Comparison of ENCODE assay signal across 17 cellular contexts in genomic region chr12:212383-212798, GRCh38. TPM values are rescaled to one million over a fixed set of nuclear protein-coding genes. Genes with fewer than 3 reads are reported as not detected.
DNase-seq lines count a peak whose midpoint lies in the region; TF ChIP-seq lines count a peak whose summit lies in the region.
"Had no signal": no experiment of that assay in that cellular context is flagged by ENCODE, and none has a peak within 500 bp of the region (broad histone marks: within the 10 kb centered on the region; RNA-seq: fewer than 3 reads in every experiment).

No MANE protein-coding gene starts in this region.

- H3K27ac Mint-ChIP-seq in activated naive CD8-positive, alpha-beta T cell treated with anti-CD3 and anti-CD28 coated beads for 36 hours: no peak overlapping the region

- H3K4me2 ChIP-seq in MM.1S (ENCODE audit: low read depth, low read length) (peak overlapping the region; percentile 61), mesenchymal stem cell (ENCODE audit: low read length, poor library complexity, severe bottlenecking) (peak overlapping the region; percentile 24)
- H3K4me2 ChIP-seq: PC-9 had no signal

- H3K9me2 ChIP-seq in MM.1S (replicated peaks; ENCODE audit: insufficient read depth, low read length): no peaks in the 10 kb centered on the region

- H3K4me3 Mint-ChIP-seq in activated naive CD8-positive, alpha-beta T cell treated with anti-CD3 and anti-CD28 coated beads for 36 hours: no peak overlapping the region

- no peak overlapping the region for H3K9ac ChIP-seq in MM.1S (ENCODE audit: low read length)
- no peak overlapping the region for H3K9ac ChIP-seq in mesenchymal stem cell (ENCODE audit: low read length)

- no peaks in the 10 kb centered on the region for H3F3A ChIP-seq in MM.1S (ENCODE audit: insufficient read depth, low read length)

- no peaks in the 10 kb centered on the region for H3K79me2 ChIP-seq in MM.1S (ENCODE audit: low read length)

- H4K20me1 ChIP-seq in MM.1S (ENCODE audit: insufficient read depth, low read length): no peaks in the 10 kb centered on the region

- H3K23ac ChIP-seq in mesenchymal stem cell (ENCODE audit: low read length in 2 of 2): no peak overlapping the region

- no peaks in the 10 kb centered on the region for H3K36me3 ChIP-seq in MM.1S (replicated peaks; ENCODE audit: insufficient read depth, low read length)
- H3K36me3 ChIP-seq in mesenchymal stem cell (ENCODE audit: control insufficient read depth in 1 of 2, insufficient read depth in 2 of 2, low read depth in 1 of 2, low read length in 2 of 2): no peaks in the 10 kb centered on the region
- H3K36me3 ChIP-seq: gastrocnemius medialis had no signal

- no peaks in the 10 kb centered on the region for H3K79me1 ChIP-seq in mesenchymal stem cell (replicated peaks; ENCODE audit: low read length, poor library complexity, severe bottlenecking)

- H3K27me3 ChIP-seq in MM.1S (replicated peaks; ENCODE audit: insufficient read depth, low read length) (peaks cover 36% of the 10 kb centered on the region; the same call in 1 of the 2 replicates), mesenchymal stem cell (ENCODE audit: control insufficient read depth in 1 of 2, insufficient read depth in 1 of 2, low read length in 2 of 2) (peaks cover 57 to 95% of the 10 kb centered on the region in 2 experiments)

- no peak overlapping the region for H2BK15ac ChIP-seq in mesenchymal stem cell (ENCODE audit: low read depth, poor library complexity, severe bottlenecking)

- H2BK12ac ChIP-seq in mesenchymal stem cell (ENCODE audit: low read length in 2 of 2): no peak overlapping the region

- no peaks in the 10 kb centered on the region for H3K9me3 ChIP-seq in MM.1S (replicated peaks; ENCODE audit: insufficient read depth, low read length)
- H3K9me3 ChIP-seq in mesenchymal stem cell (ENCODE audit: control insufficient read depth, low read length): no peaks in the 10 kb centered on the region
- H3K9me3 ChIP-seq: gastrocnemius medialis had no signal

- H3K18ac ChIP-seq in mesenchymal stem cell (ENCODE audit: low read depth in 1 of 2, low read length in 2 of 2): no peak overlapping the region

- peaks cover 34% of the 10 kb centered on the region for H3K27me3 Mint-ChIP-seq in activated naive CD8-positive, alpha-beta T cell treated with anti-CD3 and anti-CD28 coated beads for 36 hours

- H3K36me3 Mint-ChIP-seq in activated naive CD8-positive, alpha-beta T cell treated with anti-CD3 and anti-CD28 coated beads for 36 hours: no peaks in the 10 kb centered on the region

- no peak overlapping the region for H4K8ac ChIP-seq in mesenchymal stem cell (ENCODE audit: low read length)

- H3K4me3 ChIP-seq in MM.1S (ENCODE audit: low read length) (peak overlapping the region; percentile 16; the same call in 1 of the 2 replicates), mesenchymal stem cell (ENCODE audit: insufficient read depth in 1 of 2, low read depth in 1 of 2, low read length in 2 of 2) (no peak overlapping the region)
- H3K4me3 ChIP-seq: gastrocnemius medialis, PC-9 had no signal

- H3K4me1 ChIP-seq in MM.1S (ENCODE audit: low read length): peaks cover 6% of the 10 kb centered on the region
- H3K4me1 ChIP-seq in mesenchymal stem cell (ENCODE audit: control insufficient read depth, insufficient read depth, low read depth, low read length): peaks cover 23% of the 10 kb centered on the region
- H3K4me1 ChIP-seq: gastrocnemius medialis had no signal

- no peak overlapping the region for H2BK5ac ChIP-seq in mesenchymal stem cell (ENCODE audit: low read depth, low read length, poor library complexity, severe bottlenecking)

- H3K9me3 Mint-ChIP-seq in activated naive CD8-positive, alpha-beta T cell treated with anti-CD3 and anti-CD28 coated beads for 36 hours: no peaks in the 10 kb centered on the region

- no peak overlapping the region for H3K4ac ChIP-seq in mesenchymal stem cell (ENCODE audit: low read depth in 1 of 2, low read length in 2 of 2)

- no peak overlapping the region for H2AK5ac ChIP-seq in mesenchymal stem cell (ENCODE audit: low read length, severe bottlenecking)

- WGBS in mesenchymal stem cell: 91% methylated on average over 11 of the region's 11 CpGs

- H2AFZ ChIP-seq in MM.1S (ENCODE audit: low read length) (peak overlapping the region; percentile 5; the same call in 1 of the 2 replicates), mesenchymal stem cell (ENCODE audit: low read depth, low read length) (no peak overlapping the region)
- H2AFZ ChIP-seq: PC-9 had no signal

- H3K14ac ChIP-seq in mesenchymal stem cell (ENCODE audit: low read length in 2 of 2): no peak overlapping the region

- DNase-seq in AML-193 (lab: John Stamatoyannopoulos, UW): peak; percentile 10 to 28
- DNase-seq in MM.1S: peak; percentile 27
- DNase-seq in mesenchymal stem cell: no peak
- no peak for DNase-seq in LoVo (ENCODE audit: low spot score)
- no peak for DNase-seq in NCI-H2107 (lab: John Stamatoyannopoulos, UW)
- DNase-seq in DMS153 (lab: John Stamatoyannopoulos, UW): no peak
- no peak for DNase-seq in activated naive CD8-positive, alpha-beta T cell treated with anti-CD3 and anti-CD28 coated beads for 36 hours
- DNase-seq: Calu3; gastrocnemius medialis; KG1; NCI-H1694; PC-9; stimulated activated CD4-positive, alpha-beta T cell treated with anti-CD3 and anti-CD28 coated beads, Interleukin-4, amount 100 ng/mL, for 24 hours had no signal

- TF ChIP-seq CTCF in MM.1S (IDR thresholded peaks at IDR 0.05; ENCODE audit: low read length): no peak

- H4K91ac ChIP-seq in mesenchymal stem cell (ENCODE audit: low read length): no peak overlapping the region

- H3K27ac ChIP-seq in MM.1S (ENCODE audit: low read length) (no peak overlapping the region), angular gyrus (ENCODE audit: low read depth, low read length) (peak overlapping the region; percentile 12), mesenchymal stem cell (ENCODE audit: low read length, poor library complexity, severe bottlenecking) (no peak overlapping the region)
- H3K27ac ChIP-seq: gastrocnemius medialis, PC-9, VCaP had no signal

- H2BK120ac ChIP-seq in mesenchymal stem cell (ENCODE audit: low read depth, low read length): no peak overlapping the region

- H3K4me1 Mint-ChIP-seq in activated naive CD8-positive, alpha-beta T cell treated with anti-CD3 and anti-CD28 coated beads for 36 hours: peaks cover 9% of the 10 kb centered on the region

RNA-seq across cellular contexts. Expression of gene SLC6A12, which starts 1.6 kb away (rescaled TPM):
- 0.10 TPM for polyA plus RNA-seq in mesenchymal stem cell (2013, experiment 1 of 2)
- polyA plus RNA-seq in mesenchymal stem cell (2013, experiment 2 of 2): 0.08 TPM
- not detected for total RNA-seq in activated naive CD8-positive, alpha-beta T cell treated with anti-CD3 and anti-CD28 coated beads for 36 hours
- total RNA-seq: endothelial cell of umbilical vein, osteoblast, PC-9 had no signal
- polyA plus RNA-seq: endothelial cell of umbilical vein had no signal

RNA-seq across cellular contexts. Expression of gene SLC6A13, which starts 50.2 kb away (rescaled TPM):
- not detected for polyA plus RNA-seq in mesenchymal stem cell (2013, experiment 1 of 2)
- 0.04 TPM for polyA plus RNA-seq in mesenchymal stem cell (2013, experiment 2 of 2)
- total RNA-seq in activated naive CD8-positive, alpha-beta T cell treated with anti-CD3 and anti-CD28 coated beads for 36 hours: under 1 TPM; 0.40 to 0.64 TPM
- total RNA-seq: endothelial cell of umbilical vein, osteoblast, PC-9 had no signal

Comparison
In these comparisons a context has a peak if more than half of its experiments do, and no peak if none do; other contexts are left out.
1. DNase-seq: peak in AML-193 (2 of 2) and MM.1S (single experiment); none in mesenchymal stem cell (single experiment), LoVo (single experiment), NCI-H2107 (single experiment), DMS153 (single experiment) and activated naive CD8-positive, alpha-beta T cell treated with anti-CD3 and anti-CD28 coated beads for 36 hours (single experiment).